37 cellular contexts compared by ENCODE assay signal in genomic region chr1:201589186-201589585, GRCh38. TPM values are rescaled to one million over a fixed set of nuclear protein-coding genes. Genes with fewer than 3 reads are reported as not detected.
DNase-seq lines count a peak whose midpoint lies in the region; ATAC-seq, FAIRE-seq and TF ChIP-seq lines count a peak whose summit lies in the region.
"Had no signal": no experiment of that assay in that cellular context is flagged by ENCODE, and none has a peak within 500 bp of the region (broad histone marks: within the 10 kb centered on the region; RNA-seq: fewer than 3 reads in every experiment).

No MANE protein-coding gene starts in this region.

- H3K27me3 Mint-ChIP-seq in mesothelial cell of epicardium (ENCODE audit: low read depth) = no peaks in the 10 kb centered on the region

- H2BK15ac ChIP-seq in H1 (ENCODE audit: low read length) = no peak overlapping the region

- H3K9me3 ChIP-seq in HEK293 (ENCODE audit: control insufficient read depth, insufficient read depth, low read depth, low read length) (no peaks in the 10 kb centered on the region), K562 (replicated peaks; ENCODE audit: control insufficient read depth, insufficient read depth, low read depth, low read length) (no peaks in the 10 kb centered on the region), H1 (ENCODE audit: insufficient read depth in 2 of 2, low read depth in 1 of 2, low read length in 1 of 2) (no peaks in the 10 kb centered on the region), endothelial cell of umbilical vein (replicated peaks; ENCODE audit: control insufficient read depth, insufficient read depth, low read length) (no peaks in the 10 kb centered on the region), right lobe of liver (no peaks in the 10 kb centered on the region)
- H3K9me3 ChIP-seq: A549; BE2C; BLaER1; BLaER1 treated with 17β-estradiol and CSF1 and Interleukin-3, amounts not matched to agents 10 nM and 100 nM; Caco-2 had no signal

- H3K27me3 ChIP-seq in K562 (ENCODE audit: control insufficient read depth in 2 of 2, insufficient read depth in 2 of 2, low read length in 2 of 2) (peaks cover 0 to 21% of the 10 kb centered on the region in 2 experiments; a peak in 3 of 5 replicates), H1 (replicated peaks in 1 of 4; ENCODE audit: control insufficient read depth in 3 of 4, extremely low read depth in 1 of 4, insufficient read depth in 3 of 4, low read length in 3 of 4) (no peaks in the 10 kb centered on the region; a peak in 1 of 7 replicates), endothelial cell of umbilical vein (ENCODE audit: control insufficient read depth in 2 of 2, insufficient read depth in 2 of 2, low read length in 2 of 2) (no peaks in the 10 kb centered on the region), right lobe of liver (no peaks in the 10 kb centered on the region)
- H3K27me3 ChIP-seq: BE2C; BLaER1; BLaER1 treated with 17β-estradiol and CSF1 and Interleukin-3, amounts not matched to agents 10 nM and 100 nM had no signal

- H3K18ac ChIP-seq in H1 (ENCODE audit: extremely low read depth, low read length) = no peak overlapping the region

- H3K4ac ChIP-seq in H1 (replicated peaks; ENCODE audit: insufficient read length, low read depth, low read length) = no peak overlapping the region

- ATAC-seq in K562 (no peak), right lobe of liver (no peak), GM19452 (IDR thresholded peaks at IDR 0.05; ENCODE audit: unreplicated experiment) (no peak)
- ATAC-seq: A549; CD8-positive, alpha-beta T cell had no signal

- peaks cover 22% of the 10 kb centered on the region for H3K36me3 Mint-ChIP-seq in mesothelial cell of epicardium
- H3K36me3 Mint-ChIP-seq: CD4-positive, alpha-beta memory T cell; CD4-positive, CD25-positive, alpha-beta regulatory T cell; CD8-positive, alpha-beta memory T cell; CD8-positive, alpha-beta T cell had no signal

- H4K8ac ChIP-seq in H1 (ENCODE audit: extremely low read depth, insufficient read depth, low read length) = no peak overlapping the region

- no peaks in the 10 kb centered on the region for H3K23me2 ChIP-seq in H1 (ENCODE audit: low read depth, low read length)

- no peak overlapping the region for H4K5ac ChIP-seq in H1 (ENCODE audit: insufficient read length, low read depth, low read length)

- H3K79me2 ChIP-seq in K562 (ENCODE audit: control insufficient read depth, insufficient read depth, low read length) (no peaks in the 10 kb centered on the region), H1 (ENCODE audit: control insufficient read depth in 1 of 2, insufficient read depth in 2 of 2, low read length in 2 of 2) (no peaks in the 10 kb centered on the region), endothelial cell of umbilical vein (ENCODE audit: control insufficient read depth, insufficient read depth, low read length) (peaks cover 50% of the 10 kb centered on the region)

- no peak overlapping the region for H3K56ac ChIP-seq in H1 (replicated peaks; ENCODE audit: insufficient read length, low read depth, low read length)

- intact Hi-C loops in K562 (cut with micrococcal nuclease) = no loop called here
- intact Hi-C loops in endothelial cell of umbilical vein (cut with micrococcal nuclease) = no loop called here
- intact Hi-C loops in right lobe of liver (cut with DNase I) = no loop called here

- TF ChIP-seq CTCF in HEK293 (tag by site-specific recombination; IDR thresholded peaks at IDR 0.05) (no peak), K562 (IDR thresholded peaks at IDR 0.05 in 2 of 3, conservative IDR thresholded peaks at IDR 0.05 in 1 of 3; ENCODE audit: insufficient read depth in 2 of 3, low read depth in 1 of 3, low read length in 3 of 3) (no peak), H1 (IDR thresholded peaks at IDR 0.05; ENCODE audit: control extremely low read depth in 1 of 3, insufficient read depth in 1 of 3, low read depth in 1 of 3, low read length in 3 of 3) (no peak), endothelial cell of umbilical vein (IDR thresholded peaks at IDR 0.05; ENCODE audit: extremely low read depth in 1 of 2, insufficient read depth in 1 of 2, low read depth in 1 of 2, low read length in 2 of 2) (no peak), mesothelial cell of epicardium (IDR thresholded peaks at IDR 0.05; ENCODE audit: unreplicated experiment) (no peak), right lobe of liver (IDR thresholded peaks at IDR 0.05) (no peak)

- no peak overlapping the region for H3K14ac ChIP-seq in H1 (ENCODE audit: insufficient read length)

- H3K27ac ChIP-seq in HEK293 (ENCODE audit: extremely low read depth, low read depth, low read length) = no peak overlapping the region
- H3K27ac ChIP-seq in K562 (ENCODE audit: extremely low read depth, low read depth, low read length) = no peak overlapping the region
- H3K27ac ChIP-seq in H1 (ENCODE audit: low read depth, low read length) = no peak overlapping the region
- no peak overlapping the region for H3K27ac ChIP-seq in endothelial cell of umbilical vein (ENCODE audit: insufficient read depth, low read depth, low read length)
- H3K27ac ChIP-seq in right lobe of liver = no peak overlapping the region
- H3K27ac ChIP-seq: 22Rv1; BLaER1; BLaER1 treated with 17β-estradiol and CSF1 and Interleukin-3, amounts not matched to agents 10 nM and 100 nM; C4-2B had no signal

- H2BK12ac ChIP-seq in H1 (ENCODE audit: low read depth, low read length) = no peak overlapping the region

- in situ Hi-C loops in K562 (cut with MboI) = no loop called here

- no peak overlapping the region for H3K23ac ChIP-seq in H1 (ENCODE audit: insufficient read length)

- H3K79me1 ChIP-seq in H1 (ENCODE audit: low read depth, low read length) = no peaks in the 10 kb centered on the region

- TF ChIP-seq RAD21 in K562 (CRISPR knock-in tag; conservative IDR thresholded peaks at IDR 0.05 in 1 of 2, IDR thresholded peaks at IDR 0.05 in 1 of 2) = no peak
- no peak for TF ChIP-seq RAD21 in H1 (IDR thresholded peaks at IDR 0.05 in 1 of 2, conservative IDR thresholded peaks at IDR 0.05 in 1 of 2; ENCODE audit: low read depth in 2 of 2, low read length in 2 of 2)

- H2BK5ac ChIP-seq in H1 (ENCODE audit: low read depth, low read length) = no peak overlapping the region

- H2AFZ ChIP-seq in K562 (ENCODE audit: low read depth, low read length) (no peak overlapping the region), H1 (ENCODE audit: low read length) (no peak overlapping the region), endothelial cell of umbilical vein (ENCODE audit: low read depth, low read length) (no peak overlapping the region)

- POLR2A ChIA-PET in HEK293 (lab: Yijun Ruan, JAX) (no interaction called here), K562 (lab: Yijun Ruan, JAX) (interaction anchor here (0.9 kb wide), 1 partner anchor 16 kb away, joined by 3 read pairs; no protein-coding TSS in a partner anchor), H1 (lab: Charles Lee; ENCODE audit: partially characterized antibody) (no interaction called here), endothelial cell of umbilical vein (lab: Charles Lee) (no interaction called here)

- H3K4me3 Mint-ChIP-seq in mesothelial cell of epicardium = no peak overlapping the region
- H3K4me3 Mint-ChIP-seq: B cell; CD14-positive monocyte; CD4-positive, alpha-beta memory T cell; CD4-positive, alpha-beta T cell; CD4-positive, CD25-positive, alpha-beta regulatory T cell; CD8-positive, alpha-beta memory T cell; CD8-positive, alpha-beta T cell had no signal

- no peak for TF ChIP-seq EP300 in K562 (IDR thresholded peaks at IDR 0.05; ENCODE audit: low read length)
- TF ChIP-seq EP300 in H1 (IDR thresholded peaks at IDR 0.05; ENCODE audit: borderline replicate concordance in 1 of 2, low read depth in 2 of 2, low read length in 2 of 2) = no peak

- 0 out of 2 replicates have a peak overlapping the region, but pooled peaks have one; percentile 34 for H2BK20ac ChIP-seq in H1 (ENCODE audit: low read length)

- CTCF ChIA-PET in HEK293 (lab: Yijun Ruan, JAX) = no interaction called here
- CTCF ChIA-PET in K562 (lab: Yijun Ruan, JAX; ENCODE audit: low intra/inter-chr PET ratio) = no interaction called here
- CTCF ChIA-PET in H1 (lab: Charles Lee; ENCODE audit: partially characterized antibody) = interaction anchor here (1.5 to 3.3 kb wide), 3 partner anchors 8 to 30 kb away, joined by 5 to 12 read pairs (median 6); no protein-coding TSS in a partner anchor
- CTCF ChIA-PET in endothelial cell of umbilical vein (lab: Charles Lee) = no interaction called here

- TF ChIP-seq POLR2A in K562 (conservative IDR thresholded peaks at IDR 0.05) (no peak), H1 (IDR thresholded peaks at IDR 0.05; ENCODE audit: control extremely low read depth in 1 of 2, low read depth in 2 of 2, low read length in 2 of 2) (no peak), endothelial cell of umbilical vein (IDR thresholded peaks at IDR 0.05; ENCODE audit: low read depth, low read length) (no peak), right lobe of liver (IDR thresholded peaks at IDR 0.05) (no peak)

- peaks cover 5% of the 10 kb centered on the region for H3K9me3 Mint-ChIP-seq in mesothelial cell of epicardium
- H3K9me3 Mint-ChIP-seq: CD4-positive, alpha-beta memory T cell; CD4-positive, alpha-beta T cell; CD4-positive, CD25-positive, alpha-beta regulatory T cell; CD8-positive, alpha-beta memory T cell; CD8-positive, alpha-beta T cell had no signal

- no peak for DNase-seq in K562 (ENCODE audit: extremely low read depth in 1 of 4, low spot score in 3 of 4)
- no peak for DNase-seq in H1 (ENCODE audit: low read depth in 1 of 2, low spot score in 2 of 2)
- DNase-seq in endothelial cell of umbilical vein (ENCODE audit: low read depth, low spot score) = no peak
- DNase-seq in COLO829 (ENCODE audit: low spot score) = no peak
- no peak for DNase-seq in mesothelial cell of epicardium (ENCODE audit: low spot score in 2 of 2, unreplicated experiment in 2 of 2)
- DNase-seq in right lobe of liver = no peak
- DNase-seq: 8988T; ACHN; AML-193; BE2C; C1 segment of cervical spinal cord; Caco-2; Calu3; CD4-positive, alpha-beta memory T cell; CD4-positive, alpha-beta T cell; CD4-positive, CD25-positive, alpha-beta regulatory T cell; CD8-positive, alpha-beta memory T cell; CD8-positive, alpha-beta T cell; COR-L47; DMS 273 treated with DMSO at 0.1 percent for 48 hours; DMS153; DMS53; DMS79; DMS79 treated with DMSO at 0.1 percent for 48 hours; DND-41; EL had no signal

- no peak overlapping the region for H4K91ac ChIP-seq in H1 (replicated peaks; ENCODE audit: insufficient read length, low read length)

- no peaks in the 10 kb centered on the region for H3K9me1 ChIP-seq in K562 (ENCODE audit: control insufficient read depth, insufficient read depth, low read length)
- H3K9me1 ChIP-seq in endothelial cell of umbilical vein (replicated peaks; ENCODE audit: control insufficient read depth, extremely low read depth, insufficient read depth, low read length) = no peaks in the 10 kb centered on the region

- no peak overlapping the region for H2BK120ac ChIP-seq in H1 (replicated peaks; ENCODE audit: low read depth, low read length)

- H3K9ac ChIP-seq in K562 (ENCODE audit: insufficient read depth in 1 of 2, low read depth in 2 of 2, low read length in 2 of 2) (no peak overlapping the region), H1 (replicated peaks in 1 of 4; ENCODE audit: extremely low read depth in 1 of 4, low read depth in 3 of 4, low read length in 3 of 4) (no peak overlapping the region), endothelial cell of umbilical vein (replicated peaks; ENCODE audit: extremely low read depth, insufficient read depth, low read length) (no peak overlapping the region)
- H3K9ac ChIP-seq: BLaER1; BLaER1 treated with 17β-estradiol and CSF1 and Interleukin-3, amounts not matched to agents 10 nM and 100 nM had no signal

- no peak overlapping the region for H3K4me2 ChIP-seq in K562 (ENCODE audit: insufficient read depth, low read length)
- no peak overlapping the region for H3K4me2 ChIP-seq in H1 (ENCODE audit: insufficient read depth in 1 of 2, low read depth in 2 of 2, low read length in 2 of 2)
- H3K4me2 ChIP-seq in endothelial cell of umbilical vein (ENCODE audit: insufficient read depth, low read length) = no peak overlapping the region
- H3K4me2 ChIP-seq: A549; BLaER1; BLaER1 treated with 17β-estradiol and CSF1 and Interleukin-3, amounts not matched to agents 10 nM and 100 nM had no signal

- H3K4me3 ChIP-seq in HEK293 (ENCODE audit: low read depth, low read length) (no peak overlapping the region), K562 (no peak overlapping the region), H1 (ENCODE audit: extremely low read depth in 1 of 4, insufficient read depth in 2 of 4, low read depth in 3 of 4, low read length in 4 of 4) (no peak overlapping the region), endothelial cell of umbilical vein (replicated peaks in 1 of 3; ENCODE audit: insufficient read depth in 1 of 3, low read depth in 1 of 3, low read length in 3 of 3) (no peak overlapping the region), right lobe of liver (no peak overlapping the region)
- H3K4me3 ChIP-seq: A549; BLaER1; BLaER1 treated with 17β-estradiol and CSF1 and Interleukin-3, amounts not matched to agents 10 nM and 100 nM had no signal

- dilution Hi-C loops in endothelial cell of umbilical vein (cut with MboI; ENCODE audit: extremely low pct_ligation_motif_present, low sequenced_read_pairs) = no loop called here

- no peak overlapping the region for H2AK5ac ChIP-seq in H1 (ENCODE audit: low read depth, low read length)

- H3K4me1 Mint-ChIP-seq in mesothelial cell of epicardium = peaks cover 15% of the 10 kb centered on the region
- H3K4me1 Mint-ChIP-seq: B cell; CD4-positive, alpha-beta memory T cell; CD4-positive, CD25-positive, alpha-beta regulatory T cell; CD8-positive, alpha-beta memory T cell had no signal

- no peak for FAIRE-seq in K562 (lab: Jason Lieb, UNC)
- FAIRE-seq in H1 (lab: Jason Lieb, UNC) = no peak
- FAIRE-seq in endothelial cell of umbilical vein (lab: Jason Lieb, UNC) = peak; percentile 15
- FAIRE-seq: A204.1, A549, D721Med had no signal

- H3K4me1 ChIP-seq in HEK293 (ENCODE audit: control insufficient read depth, insufficient read depth, low read length) = peaks cover 16% of the 10 kb centered on the region
- H3K4me1 ChIP-seq in K562 (replicated peaks in 1 of 2; ENCODE audit: control insufficient read depth in 2 of 2, insufficient read depth in 2 of 2, low read length in 2 of 2) = peaks cover 10 to 22% of the 10 kb centered on the region in 2 experiments
- peaks cover 11 to 28% (median 20%) of the 10 kb centered on the region in 4 experiments for H3K4me1 ChIP-seq in H1 (replicated peaks in 1 of 4; ENCODE audit: control insufficient read depth in 3 of 4, insufficient read depth in 4 of 4, low read length in 3 of 4)
- H3K4me1 ChIP-seq in endothelial cell of umbilical vein (ENCODE audit: control insufficient read depth, extremely low read depth, insufficient read depth, low read length) = peaks cover 22% of the 10 kb centered on the region
- H3K4me1 ChIP-seq in right lobe of liver = peaks cover 0 to 4% (median 0%) of the 10 kb centered on the region in 4 donors
- H3K4me1 ChIP-seq: Caco-2 had no signal

- H4K20me1 ChIP-seq in K562 (replicated peaks; ENCODE audit: control insufficient read depth, insufficient read depth, low read length) (no peaks in the 10 kb centered on the region), H1 (replicated peaks in 1 of 2; ENCODE audit: control insufficient read depth in 1 of 2, insufficient read depth in 2 of 2, low read length in 2 of 2) (no peaks in the 10 kb centered on the region), endothelial cell of umbilical vein (replicated peaks; ENCODE audit: control insufficient read depth, extremely low read depth, insufficient read depth, low read length) (peaks cover 3% of the 10 kb centered on the region)

- no TSS peak for BruUV-seq in K562 (replicated peaks; lab: Mats Ljungman, UMichigan)
- no TSS peak for BruUV-seq in endothelial cell of umbilical vein (replicated peaks; lab: Mats Ljungman, UMichigan)

- no peak overlapping the region for H3K27ac Mint-ChIP-seq in mesothelial cell of epicardium
- H3K27ac Mint-ChIP-seq: B cell; CD14-positive monocyte; CD4-positive, alpha-beta memory T cell; CD4-positive, alpha-beta T cell; CD4-positive, CD25-positive, alpha-beta regulatory T cell; CD8-positive, alpha-beta T cell had no signal

- WGBS in K562 (ENCODE audit: insufficient coverage, low coverage, missing lambda C conversion rate) = 34% methylated on average over 3 of the region's 3 CpGs
- 84% methylated on average over 3 of the region's 3 CpGs; no CpG with 5 or more reads in 1 of the 2 experiments for WGBS in H1 (ENCODE audit: extremely low coverage in 1 of 2, insufficient coverage in 1 of 2, insufficient read length in 1 of 2, insufficient replicate concordance in 2 of 2, low coverage in 1 of 2, low lambda C conversion rate in 2 of 2, missing lambda C conversion rate in 1 of 2), 2 experiments
- 73% methylated on average over 3 of the region's 3 CpGs for WGBS in right lobe of liver (ENCODE audit: insufficient coverage, low coverage, low lambda C conversion rate, missing lambda C conversion rate)

- no peaks in the 10 kb centered on the region for H3K36me3 ChIP-seq in HEK293 (ENCODE audit: control insufficient read depth in 2 of 2, insufficient read depth in 1 of 2, low read length in 2 of 2)
- no peaks in the 10 kb centered on the region for H3K36me3 ChIP-seq in K562 (ENCODE audit: control insufficient read depth, insufficient read depth, low read length)
- no peaks in the 10 kb centered on the region for H3K36me3 ChIP-seq in H1 (ENCODE audit: control insufficient read depth in 2 of 4, insufficient read depth in 4 of 4, low read length in 3 of 4)
- H3K36me3 ChIP-seq in endothelial cell of umbilical vein (ENCODE audit: control insufficient read depth in 2 of 2, extremely low read depth in 1 of 2, insufficient read depth in 2 of 2, low read length in 2 of 2) = peaks cover 0 to 3% of the 10 kb centered on the region in 2 experiments
- no peaks in the 10 kb centered on the region for H3K36me3 ChIP-seq in right lobe of liver
- H3K36me3 ChIP-seq: BE2C had no signal

RNA-seq across cellular contexts. Expression of gene NAV1, which starts 50.3 kb away (rescaled TPM):
- total RNA-seq in K562 (2011; cell fraction: chromatin; rRNA removed; ENCODE audit: low replicate concordance) = 12.5 and 15.1 TPM in 2 replicates
- 5.0 and 6.2 TPM in 2 replicates for total RNA-seq in K562 (2011; cell fraction: nucleolus; rRNA removed)
- 10.3 and 12.7 TPM in 2 replicates for total RNA-seq in K562 (2011; cell fraction: nucleoplasm; rRNA removed)
- total RNA-seq in K562 (2014; rRNA removed) (4.5 and 4.9 TPM in 2 replicates), K562 (2014; rRNA removed; fragmentation: Illumina TruSeq; extraction: Trizol) (3.2 and 3.7 TPM in 2 replicates), K562 (2015; rRNA removed; fragmentation: Illumina TruSeq; extraction: Trizol) (2.9 and 3.3 TPM in 2 replicates), K562 (2021) (15.4 and 16.8 TPM in 2 replicates), endothelial cell of umbilical vein (136 and 138 TPM in 2 replicates), mesothelial cell of epicardium (88.8 to 95.9 TPM (median 95.4 TPM) in 3 replicates), right lobe of liver (1 to 10 TPM; 2.1 to 7.4 (median 3.7) TPM)
- polyA plus RNA-seq in K562 (2011; rRNA removed) (0.91 TPM in 2 replicates), K562 (2014; fragmentation: Illumina TruSeq; extraction: Trizol) (10.7 and 13.2 TPM in 2 replicates), K562 (2014; fragmentation: Nextera tagmentation; extraction: Ambion mirVana) (1 to 10 TPM; 1.8 to 2.1 TPM), K562 (2014; rRNA removed) (4.2 and 5.6 TPM in 2 replicates), H1 (2011; rRNA removed) (9.9 and 12.2 TPM in 2 replicates), endothelial cell of umbilical vein (16.3 and 19.9 TPM in 2 replicates)
- 0.63 and 0.92 TPM in 2 replicates for polyA plus RNA-seq in K562 (2011; cell fraction: cytosol; rRNA removed)
- 2.0 and 4.7 TPM in 2 replicates for polyA plus RNA-seq in K562 (2011; cell fraction: nucleus; rRNA removed)
- polyA plus RNA-seq in K562 (2012) = 16.3 and 25.4 TPM in 2 replicates
- polyA minus RNA-seq in K562 (2011; rRNA and poly(A)+ RNA removed) = 1.5 and 1.9 TPM in 2 replicates
- 3.9 and 4.1 TPM in 2 replicates for polyA minus RNA-seq in K562 (2011; cell fraction: cytosol; rRNA and poly(A)+ RNA removed)
- 2.9 and 3.0 TPM in 2 replicates for polyA minus RNA-seq in K562 (2011; cell fraction: nucleus; rRNA and poly(A)+ RNA removed)
- total RNA-seq in H1 (2021; fragmentation: NEBNext Ultra II Directional; extraction: Animal tissue kit (Norgen Biotek cat#: 25700)) = 42.7 and 43.6 TPM in 2 replicates
- 6.1 TPM for polyA plus RNA-seq in H1 (2011; cell fraction: cytosol; rRNA removed)
- polyA plus RNA-seq in H1 (2011; cell fraction: nucleus; rRNA removed) = 21.8 TPM
- polyA plus RNA-seq in H1 (2012, experiment 1 of 2) = 18.4 to 24.2 TPM (median 23.3 TPM) in 4 replicates
- 6.4 TPM for polyA plus RNA-seq in H1 (2012, experiment 2 of 2)
- 16.4 TPM for polyA plus RNA-seq in H1 (2013, experiment 1 of 2)
- 14.6 TPM for polyA plus RNA-seq in H1 (2013, experiment 2 of 2)
- polyA minus RNA-seq in H1 (2011; rRNA and poly(A)+ RNA removed) = 23.8 and 26.1 TPM in 2 replicates
- 24.7 TPM for polyA minus RNA-seq in H1 (2011; cell fraction: cytosol; rRNA and poly(A)+ RNA removed)
- 27.6 TPM for polyA minus RNA-seq in H1 (2011; cell fraction: nucleus; rRNA and poly(A)+ RNA removed)
- polyA plus RNA-seq in endothelial cell of umbilical vein (2011; cell fraction: cytosol; rRNA removed) = 27.2 and 31.1 TPM in 2 replicates
- polyA plus RNA-seq in endothelial cell of umbilical vein (2011; cell fraction: nucleus; rRNA removed) = 58.6 and 65.0 TPM in 2 replicates
- 73.9 and 86.9 TPM in 2 replicates for polyA plus RNA-seq in endothelial cell of umbilical vein (2012)
- polyA minus RNA-seq in endothelial cell of umbilical vein = 45.0 and 46.8 TPM in 2 replicates
- polyA minus RNA-seq in endothelial cell of umbilical vein (2011; cell fraction: cytosol; rRNA and poly(A)+ RNA removed) = 0.31 TPM
- 83.9 and 99.0 TPM in 2 replicates for polyA minus RNA-seq in endothelial cell of umbilical vein (2011; cell fraction: nucleus; rRNA and poly(A)+ RNA removed)
